ENCODE assay signal across 25 cellular contexts in genomic region chr14:75477881-75478280, GRCh38. TPM values are rescaled to one million over a fixed set of nuclear protein-coding genes. Genes with fewer than 3 reads are reported as not detected.
"Had no signal": no experiment of that assay in that cellular context is flagged by ENCODE, and none has a peak within 500 bp of the region (broad histone marks: within the 10 kb centered on the region; RNA-seq: fewer than 3 reads in every experiment).

No MANE protein-coding gene starts in this region.

- H3K4me3 ChIP-seq: coronary artery, esophagus muscularis mucosa, gastroesophageal sphincter, heart left ventricle, hepatocyte, right lobe of liver, suprapubic skin, thyroid gland, upper lobe of left lung had no signal

- H3K9ac ChIP-seq: parathyroid adenoma had no signal

- H3K27me3 ChIP-seq: esophagus muscularis mucosa, gastroesophageal sphincter, heart left ventricle, hepatocyte, right lobe of liver, suprapubic skin, thyroid gland, upper lobe of left lung had no signal

- DNase-seq: dermis blood vessel endothelial cell; effector memory CD4-positive, alpha-beta T cell; foreskin keratinocyte; heart left ventricle; kidney; mesenchymal stem cell; midbrain; naive thymus-derived CD4-positive, alpha-beta T cell; stimulated activated CD4-positive, alpha-beta T cell treated with anti-CD3 and anti-CD28 coated beads, Interleukin-2, amount 100 ng/mL, for 24 hours; stimulated activated CD4-positive, alpha-beta T cell treated with anti-CD3 and anti-CD28 coated beads, Interleukin-4, amount 100 ng/mL, for 24 hours; stimulated activated naive CD4-positive, alpha-beta T cell treated with Interleukin-2 at 50 U/mL for 16 hours; thyroid gland; upper lobe of left lung had no signal

- H3K27ac ChIP-seq: coronary artery, esophagus muscularis mucosa, foreskin keratinocyte, gastroesophageal sphincter, heart left ventricle, hepatocyte, parathyroid adenoma, right lobe of liver, suprapubic skin, thyroid gland had no signal

- H3K36me3 Mint-ChIP-seq: stimulated activated effector memory CD8-positive, alpha-beta T cell treated with anti-CD3 and anti-CD28 coated beads, Interleukin-12 subunit alpha, Interleukin-12 subunit beta, amount 100 ng/mL, for 72 hours had no signal

- H3K79me2 ChIP-seq: hepatocyte, parathyroid adenoma had no signal

- H3K36me3 ChIP-seq: thyroid gland had no signal

- H3K27ac Mint-ChIP-seq: naive thymus-derived CD4-positive, alpha-beta T cell; progenitor cell of endocrine pancreas; stimulated activated effector memory CD8-positive, alpha-beta T cell treated with anti-CD3 and anti-CD28 coated beads, Interleukin-12 subunit alpha, Interleukin-12 subunit beta, amount 100 ng/mL, for 72 hours had no signal

- H3K9me3 ChIP-seq: esophagus muscularis mucosa, gastroesophageal sphincter, heart left ventricle, right lobe of liver, suprapubic skin, thyroid gland, upper lobe of left lung had no signal

- H3K4me1 ChIP-seq: foreskin keratinocyte, heart left ventricle, parathyroid adenoma, right lobe of liver, suprapubic skin, thyroid gland had no signal

- ATAC-seq: foreskin keratinocyte; gastroesophageal sphincter; left lobe of liver; naive thymus-derived CD4-positive, alpha-beta T cell; stimulated activated effector memory CD8-positive, alpha-beta T cell treated with anti-CD3 and anti-CD28 coated beads, Interleukin-12 subunit alpha, Interleukin-12 subunit beta, amount 100 ng/mL, for 72 hours had no signal

- H3K4me3 Mint-ChIP-seq: naive thymus-derived CD4-positive, alpha-beta T cell; stimulated activated effector memory CD8-positive, alpha-beta T cell treated with anti-CD3 and anti-CD28 coated beads, Interleukin-12 subunit alpha, Interleukin-12 subunit beta, amount 100 ng/mL, for 72 hours had no signal

- H3K4me1 Mint-ChIP-seq: stimulated activated effector memory CD8-positive, alpha-beta T cell treated with anti-CD3 and anti-CD28 coated beads, Interleukin-12 subunit alpha, Interleukin-12 subunit beta, amount 100 ng/mL, for 72 hours had no signal

- H3K9me3 Mint-ChIP-seq: naive thymus-derived CD4-positive, alpha-beta T cell; stimulated activated effector memory CD8-positive, alpha-beta T cell treated with anti-CD3 and anti-CD28 coated beads, Interleukin-12 subunit alpha, Interleukin-12 subunit beta, amount 100 ng/mL, for 72 hours had no signal

- H2AFZ ChIP-seq: hepatocyte, parathyroid adenoma had no signal

- H3K4me2 ChIP-seq: hepatocyte had no signal

RNA-seq across cellular contexts. Expression of gene BATF, which starts 44.4 kb away (rescaled TPM):
- total RNA-seq: endothelial cell of umbilical vein, epithelial cell of proximal tubule, foreskin keratinocyte, hepatocyte, progenitor cell of endocrine pancreas had no signal
